27 cellular contexts compared by ENCODE assay signal in the genomic region with DNA sequence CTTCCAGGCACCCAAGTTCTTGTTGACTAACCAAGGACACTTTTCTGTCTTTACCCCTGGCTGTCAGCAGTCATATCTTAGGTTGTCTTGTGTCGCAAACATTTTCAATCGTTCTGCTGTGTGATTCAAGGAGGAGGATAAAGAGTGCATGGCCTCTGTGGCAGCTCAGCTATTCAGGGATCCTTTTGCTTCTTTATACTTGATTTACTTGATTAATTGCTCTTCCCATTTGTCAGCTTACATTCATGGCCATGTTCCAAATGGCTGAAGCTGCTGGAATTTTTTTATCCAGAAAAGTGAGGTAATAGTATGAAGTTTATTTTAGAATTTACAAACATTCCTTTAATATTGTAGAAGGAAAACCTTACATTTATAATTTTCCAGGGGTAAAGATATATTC.
DNase-seq lines count a peak whose midpoint lies in the region; FAIRE-seq and TF ChIP-seq lines count a peak whose summit lies in the region.
"Had no signal": no experiment of that assay in that cellular context is flagged by ENCODE, and none has a peak within 500 bp of the region (broad histone marks: within the 10 kb centered on the region; RNA-seq: fewer than 3 reads in every experiment).

No MANE protein-coding gene starts in this region.

- DNase-seq in Caki2 (ENCODE audit: low read depth), result peak; percentile 50
- peak; percentile 37 for DNase-seq in RCC 7860 (ENCODE audit: low spot score)
- peak; percentile 16 for DNase-seq in fibroblast of the aortic adventitia (ENCODE audit: low read depth)
- DNase-seq in myocyte (ENCODE audit: low read depth), result peak; percentile 44
- no peak for DNase-seq in NCI-H187 treated with DMSO at 0.1 percent for 48 hours (lab: John Stamatoyannopoulos, UW)
- DNase-seq in stimulated activated CD4-positive, alpha-beta T cell treated with anti-CD3 and anti-CD28 coated beads, Interleukin-4, amount 100 ng/mL, for 4 hours, result no peak
- no peak for DNase-seq in ACHN
- DNase-seq in foreskin fibroblast, result no peak
- DNase-seq: 8988T; AML-193; CD4-positive, alpha-beta T cell; DMS79; GF-D8; Karpas-422; NCI-H1092 treated with DMSO at 0.1 percent for 48 hours; NCI-H1436; NCI-H187; NCI-H446; NCI-H524 treated with DMSO at 0.1 percent for 48 hours; PC-9; Right ventricle myocardium superior; RPMI8226 had no signal

- peak; percentile 86 for FAIRE-seq in RCC 7860 (lab: Jason Lieb, UNC)
- FAIRE-seq: GM12891, GM19239, H1 had no signal

- TF ChIP-seq CTCF in fibroblast of the aortic adventitia (IDR thresholded peaks at IDR 0.05; ENCODE audit: insufficient read depth, low read length), result no peak
- no peak for TF ChIP-seq CTCF in foreskin fibroblast (IDR thresholded peaks at IDR 0.05; ENCODE audit: low read depth, low read length)

- H3K4me3 ChIP-seq in fibroblast of the aortic adventitia (ENCODE audit: low read depth, low read length) (no peak overlapping the region), foreskin fibroblast (ENCODE audit: low read depth in 1 of 2, low read length in 2 of 2) (no peak overlapping the region)
- H3K4me3 ChIP-seq: BLaER1 treated with 17β-estradiol and CSF1 and Interleukin-3, amounts not matched to agents 10 nM and 100 nM; PC-9; SJSA1 had no signal

- in situ Hi-C loops in Caki2 (cut with HindIII; ENCODE audit: low pct_unique_long_range_greater_than_20kb, low sequenced_read_pairs), result no loop called here
- in situ Hi-C loops in ACHN (cut with HindIII; ENCODE audit: low pct_ligation_motif_present, low pct_unique_long_range_greater_than_20kb, low sequenced_read_pairs), result no loop called here

Comparison
In these comparisons a context has a peak if more than half of its experiments do, and no peak if none do; other contexts are left out.
1. DNase-seq: peak in Caki2 (single experiment), RCC 7860 (single experiment), fibroblast of the aortic adventitia (single experiment) and myocyte (single experiment); none in NCI-H187 treated with DMSO at 0.1 percent for 48 hours (single experiment), stimulated activated CD4-positive, alpha-beta T cell treated with anti-CD3 and anti-CD28 coated beads, Interleukin-4, amount 100 ng/mL, for 4 hours (0 of 2), ACHN (single experiment) and foreskin fibroblast (0 of 2).